8 cellular contexts compared by ENCODE assay signal in the genomic region with DNA sequence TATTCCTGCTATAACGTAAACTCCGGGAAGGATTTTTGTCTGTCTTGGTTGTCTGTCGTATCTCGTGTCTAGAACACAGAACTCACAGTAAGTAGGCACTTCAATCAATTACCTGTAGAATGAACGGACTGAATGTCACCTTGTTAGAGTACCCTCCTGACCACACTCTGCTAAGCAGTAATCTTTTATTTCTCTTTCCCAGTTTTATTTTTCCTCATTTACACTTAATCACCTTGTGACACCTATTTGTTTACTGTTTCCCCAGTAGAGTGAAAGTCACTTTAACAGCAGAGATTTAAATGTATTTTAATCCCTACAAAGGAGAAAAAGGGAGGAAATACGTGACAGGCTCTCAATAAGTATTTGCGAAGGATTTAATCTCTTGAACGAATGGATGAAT. TPM values are rescaled to one million over a fixed set of nuclear protein-coding genes. Genes with fewer than 3 reads are reported as not detected.
DNase-seq lines count a peak whose midpoint lies in the region; ATAC-seq, FAIRE-seq and TF ChIP-seq lines count a peak whose summit lies in the region.

No MANE protein-coding gene starts in this region.

- peaks cover 19% of the 10 kb centered on the region for H4K20me1 ChIP-seq in HepG2 (ENCODE audit: insufficient read depth, low read length)

- H3K27me3 ChIP-seq in HepG2 (ENCODE audit: control insufficient read depth in 1 of 2, insufficient read depth in 2 of 2, low read length in 2 of 2) (no peaks in the 10 kb centered on the region; a peak in 2 of 5 replicates), tibial nerve (no peaks in the 10 kb centered on the region)

- no peak for TF ChIP-seq RAD21 in HepG2 (CRISPR knock-in tag; IDR thresholded peaks at IDR 0.05)

- BruUV-seq in HepG2 (replicated peaks; lab: Mats Ljungman, UMichigan) = no TSS peak

- peak overlapping the region; percentile 96 for H3K27ac ChIP-seq in HepG2 (ENCODE audit: extremely low read length, insufficient read depth, low read length)
- peak overlapping the region in 3 of 4 donors; percentile 82 to 92 (median 84) for H3K27ac ChIP-seq in tibial nerve

- no peaks in the 10 kb centered on the region for H3K36me3 Mint-ChIP-seq in activated T-cell treated with anti-CD3 and anti-CD28 coated beads, Interleukin-2, amount 50 U/mL, for 24 hours (ENCODE audit: low read depth)
- no peaks in the 10 kb centered on the region for H3K36me3 Mint-ChIP-seq in activated T-helper 17 cell treated with anti-CD3 and anti-CD28 coated beads, Interleukin-2, amount 50 U/mL, for 72 hours (ENCODE audit: low read depth)

- no peak for DNase-seq in activated T-cell treated with anti-CD3 and anti-CD28 coated beads, Interleukin-2, amount 50 U/mL, for 24 hours
- DNase-seq in activated T-cell treated with anti-CD3 and anti-CD28 coated beads, Interleukin-2, amount 50 U/mL, for 1 hour = no peak
- no peak for DNase-seq in HepG2 (ENCODE audit: low spot score)
- no peak for DNase-seq in tibial nerve (ENCODE audit: low spot score in 2 of 2)
- no peak for DNase-seq in activated CD4-positive, CD25-positive, alpha-beta regulatory T cell treated with anti-CD3 and anti-CD28 coated beads, Interleukin-2, amount 50 U/mL, for 72 hours
- no peak for DNase-seq in NCI-H446 (lab: John Stamatoyannopoulos, UW)
- no peak for DNase-seq in pons (ENCODE audit: low spot score)

- no peaks in the 10 kb centered on the region for H3K9me3 Mint-ChIP-seq in activated T-cell treated with anti-CD3 and anti-CD28 coated beads, Interleukin-2, amount 50 U/mL, for 24 hours
- no peaks in the 10 kb centered on the region for H3K9me3 Mint-ChIP-seq in activated T-helper 17 cell treated with anti-CD3 and anti-CD28 coated beads, Interleukin-2, amount 50 U/mL, for 72 hours

- FAIRE-seq in HepG2 (lab: Jason Lieb, UNC) = no peak

- CTCF ChIA-PET in HepG2 (lab: Yijun Ruan, JAX; ENCODE audit: low intra/inter-chr PET ratio, low total read pairs) = no interaction called here

- H3K4me2 ChIP-seq in HepG2 (ENCODE audit: low read depth, low read length) = peak overlapping the region; percentile 100

- H3K4me1 Mint-ChIP-seq in activated T-cell treated with anti-CD3 and anti-CD28 coated beads, Interleukin-2, amount 50 U/mL, for 24 hours (ENCODE audit: low read depth) = peaks cover 19% of the 10 kb centered on the region
- peaks cover 6% of the 10 kb centered on the region for H3K4me1 Mint-ChIP-seq in activated T-helper 17 cell treated with anti-CD3 and anti-CD28 coated beads, Interleukin-2, amount 50 U/mL, for 72 hours

- no peaks in the 10 kb centered on the region for H3K36me3 ChIP-seq in HepG2 (replicated peaks in 1 of 2; ENCODE audit: control insufficient read depth in 1 of 2, insufficient read depth in 2 of 2, low read length in 2 of 2)
- H3K36me3 ChIP-seq in tibial nerve = no peaks in the 10 kb centered on the region

- peak overlapping the region; percentile 77 for H3K4me3 Mint-ChIP-seq in activated T-cell treated with anti-CD3 and anti-CD28 coated beads, Interleukin-2, amount 50 U/mL, for 24 hours
- peak overlapping the region; percentile 81 for H3K4me3 Mint-ChIP-seq in activated T-helper 17 cell treated with anti-CD3 and anti-CD28 coated beads, Interleukin-2, amount 50 U/mL, for 72 hours

- ATAC-seq in activated T-helper 17 cell treated with anti-CD3 and anti-CD28 coated beads, Interleukin-2, amount 50 U/mL, for 72 hours (replicated peaks) = no peak
- ATAC-seq in HepG2 = peak; percentile 3

- H3K9me3 ChIP-seq in HepG2 (ENCODE audit: low read length) (no peaks in the 10 kb centered on the region), tibial nerve (no peaks in the 10 kb centered on the region)

- H3K79me2 ChIP-seq in HepG2 (ENCODE audit: insufficient read depth, low read length) = peaks cover 40% of the 10 kb centered on the region

- TF ChIP-seq EP300 in HepG2 (IDR thresholded peaks at IDR 0.05; ENCODE audit: low read depth in 2 of 2, low read length in 2 of 2) (no peak), HepG2 (CRISPR knock-in tag; IDR thresholded peaks at IDR 0.05; ENCODE audit: borderline replicate concordance) (no peak), tibial nerve (IDR thresholded peaks at IDR 0.05) (no peak)

- TF ChIP-seq POLR2A in HepG2 (IDR thresholded peaks at IDR 0.05; ENCODE audit: insufficient read depth in 1 of 2, low read depth in 2 of 2, low read length in 2 of 2) (no peak), tibial nerve (IDR thresholded peaks at IDR 0.05) (no peak)

- peak overlapping the region; percentile 92 for H3K9ac ChIP-seq in HepG2 (ENCODE audit: insufficient read depth, low read depth, low read length)

- no peak for TF ChIP-seq CTCF in HepG2 (CRISPR knock-in tag; IDR thresholded peaks at IDR 0.05)
- no peak for TF ChIP-seq CTCF in tibial nerve (IDR thresholded peaks at IDR 0.05)

- in situ Hi-C loops in HepG2 (cut with HindIII; ENCODE audit: extremely low pct_ligation_motif_present, low pct_unique_long_range_greater_than_20kb) = no loop called here

- intact Hi-C loops in HepG2 (cut with micrococcal nuclease; ENCODE audit: unreplicated experiment) = loop anchor here (2.0 to 5.0 kb wide), 3 partner anchors 55 to 254 kb away; partner anchors contain the start of gene PTPN4

- H2AFZ ChIP-seq in HepG2 (ENCODE audit: low read length) = peak overlapping the region; percentile 55

- peak overlapping the region; percentile 26 for H3K27ac Mint-ChIP-seq in activated T-cell treated with anti-CD3 and anti-CD28 coated beads, Interleukin-2, amount 50 U/mL, for 24 hours
- H3K27ac Mint-ChIP-seq in activated T-helper 17 cell treated with anti-CD3 and anti-CD28 coated beads, Interleukin-2, amount 50 U/mL, for 72 hours = no peak overlapping the region

- H3K4me3 ChIP-seq in HepG2 (replicated peaks in 1 of 3; ENCODE audit: insufficient read depth in 1 of 3, low read depth in 2 of 3, low read length in 3 of 3) (peak overlapping the region; percentile 85 to 88 (median 87)), tibial nerve (peak overlapping the region; percentile 71 to 98 (median 80))

- WGBS in HepG2 (ENCODE audit: low lambda C conversion rate) = 1% methylated on average over 8 of the region's 8 CpGs
- WGBS in tibial nerve, 2 donors = 33 to 36% methylated on average over 8 of the region's 8 CpGs

- H3K4me1 ChIP-seq in HepG2 (ENCODE audit: insufficient read depth, low read length) (peaks cover 36% of the 10 kb centered on the region), tibial nerve (peaks cover 0 to 20% (median 2%) of the 10 kb centered on the region in 4 donors)

- POLR2A ChIA-PET in HepG2 (lab: Yijun Ruan, JAX) = interaction anchor here (0.6 to 2.7 kb wide), 17 partner anchors 9 to 334 kb away, joined by 3 to 16 read pairs (median 3); partner anchors contain the start of genes PTPN4 and TMEM177

- H3K27me3 Mint-ChIP-seq in activated T-cell treated with anti-CD3 and anti-CD28 coated beads, Interleukin-2, amount 50 U/mL, for 24 hours = peaks cover 2% of the 10 kb centered on the region
- H3K27me3 Mint-ChIP-seq in activated T-helper 17 cell treated with anti-CD3 and anti-CD28 coated beads, Interleukin-2, amount 50 U/mL, for 72 hours = no peaks in the 10 kb centered on the region

TF ChIP-seq in HepG2, 621 proteins besides CTCF, POLR2A, EP300 and RAD21 (continues in another document):
- no peak for TF ChIP-seq SRSF9 (IDR thresholded peaks at IDR 0.05; ENCODE audit: borderline replicate concordance, insufficient read depth, low read depth, low read length, poor library complexity, severe bottlenecking)
- no peak for TF ChIP-seq POGZ (CRISPR knock-in tag; IDR thresholded peaks at IDR 0.05)
- no peak for TF ChIP-seq ARNTL (CRISPR knock-in tag; IDR thresholded peaks at IDR 0.05)
- TF ChIP-seq, protein P1, sequence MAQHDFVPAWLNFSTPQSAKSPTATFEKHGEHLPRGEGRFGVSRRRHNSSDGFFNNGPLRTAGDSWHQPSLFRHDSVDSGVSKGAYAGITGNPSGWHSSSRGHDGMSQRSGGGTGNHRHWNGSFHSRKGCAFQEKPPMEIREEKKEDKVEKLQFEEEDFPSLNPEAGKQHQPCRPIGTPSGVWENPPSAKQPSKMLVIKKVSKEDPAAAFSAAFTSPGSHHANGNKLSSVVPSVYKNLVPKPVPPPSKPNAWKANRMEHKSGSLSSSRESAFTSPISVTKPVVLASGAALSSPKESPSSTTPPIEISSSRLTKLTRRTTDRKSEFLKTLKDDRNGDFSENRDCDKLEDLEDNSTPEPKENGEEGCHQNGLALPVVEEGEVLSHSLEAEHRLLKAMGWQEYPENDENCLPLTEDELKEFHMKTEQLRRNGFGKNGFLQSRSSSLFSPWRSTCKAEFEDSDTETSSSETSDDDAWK (CRISPR knock-in tag; IDR thresholded peaks at IDR 0.05) = no peak
- TF ChIP-seq ZNF484 (CRISPR knock-in tag; IDR thresholded peaks at IDR 0.05; ENCODE audit: borderline replicate concordance, low read depth) = no peak
- no peak for TF ChIP-seq SP4 (CRISPR knock-in tag; IDR thresholded peaks at IDR 0.05)
- no peak for TF ChIP-seq ISL2 (CRISPR knock-in tag; IDR thresholded peaks at IDR 0.05)
- peak; percentile 32; the same call in 1 of the 2 replicates for TF ChIP-seq TBX3 (IDR thresholded peaks at IDR 0.05; ENCODE audit: borderline replicate concordance)

RNA-seq across cellular contexts. Expression of gene EPB41L5, which starts 0.5 kb away (rescaled TPM):
- 1 to 10 TPM; 1.9 to 2.4 TPM for total RNA-seq in activated T-helper 17 cell treated with anti-CD3 and anti-CD28 coated beads, Interleukin-2, amount 50 U/mL, for 72 hours
- 47.5 and 64.6 TPM in 2 replicates for total RNA-seq in HepG2 (2016; rRNA removed; fragmentation: Illumina TruSeq; extraction: Trizol)
- 99.6 and 115 TPM in 2 replicates for total RNA-seq in HepG2 (2016; cell fraction: cytosol; rRNA removed; fragmentation: Illumina TruSeq; extraction: Trizol; ENCODE audit: low read depth)
- 44.8 and 61.7 TPM in 2 replicates for total RNA-seq in HepG2 (2016; cell fraction: insoluble cytoplasmic fraction; rRNA removed; fragmentation: Illumina TruSeq; extraction: Trizol)
- total RNA-seq in HepG2 (2016; cell fraction: membrane; rRNA removed; fragmentation: Illumina TruSeq; extraction: Trizol) = 54.2 and 59.7 TPM in 2 replicates
- total RNA-seq in HepG2 (2016; cell fraction: nucleus; rRNA removed; fragmentation: Illumina TruSeq; extraction: Trizol) = 92.1 and 96.5 TPM in 2 replicates
- 33.6 and 40.5 TPM in 2 replicates for polyA plus RNA-seq in HepG2 (2011; rRNA removed)
- 18.0 and 25.9 TPM in 2 replicates for polyA plus RNA-seq in HepG2 (2011; cell fraction: cytosol; rRNA removed)
- 52.7 and 57.0 TPM in 2 replicates for polyA plus RNA-seq in HepG2 (2011; cell fraction: nucleus; rRNA removed)
- polyA plus RNA-seq in HepG2 (2012) = 27.8 and 36.9 TPM in 2 replicates
- polyA plus RNA-seq in HepG2 (2016; cell fraction: cytosol; fragmentation: Illumina TruSeq; extraction: Trizol; ENCODE audit: low read depth) = 2.2 and 2.3 TPM in 2 replicates
- 42.1 and 46.5 TPM in 2 replicates for polyA plus RNA-seq in HepG2 (2016; cell fraction: insoluble cytoplasmic fraction; fragmentation: Illumina TruSeq; extraction: Trizol; ENCODE audit: low read depth)
- polyA plus RNA-seq in HepG2 (2016; cell fraction: membrane; fragmentation: Illumina TruSeq; extraction: Trizol; ENCODE audit: low read depth) = 6.1 and 6.6 TPM in 2 replicates
- 58.6 and 59.7 TPM in 2 replicates for polyA plus RNA-seq in HepG2 (2016; cell fraction: nucleus; fragmentation: Illumina TruSeq; extraction: Trizol; ENCODE audit: insufficient read depth, low read depth)
- polyA minus RNA-seq in HepG2 (2011; rRNA and poly(A)+ RNA removed; ENCODE audit: low replicate concordance) = 1.2 and 68.6 TPM in 2 replicates
- polyA minus RNA-seq in HepG2 (2011; cell fraction: cytosol; rRNA and poly(A)+ RNA removed) = 53.8 and 54.3 TPM in 2 replicates
- polyA minus RNA-seq in HepG2 (2011; cell fraction: nucleus; rRNA and poly(A)+ RNA removed) = 328 and 391 TPM in 2 replicates
- 10 to 100 TPM; 11.4 to 42.9 (median 14.5) TPM for total RNA-seq in tibial nerve
